In genomic region chr5:177370488-177371119, GRCh38 we compare ENCODE assay signal across 8 cellular contexts. TPM values are rescaled to one million over a fixed set of nuclear protein-coding genes. Genes with fewer than 3 reads are reported as not detected.
DNase-seq lines count a peak whose midpoint lies in the region; ATAC-seq lines count a peak whose summit lies in the region.

No MANE protein-coding gene starts in this region.

- peaks cover 57 to 77% (median 64%) of the 10 kb centered on the region in 3 donors for H3K4me1 Mint-ChIP-seq in CD8-positive, alpha-beta memory T cell
- peaks cover 70% of the 10 kb centered on the region for H3K4me1 Mint-ChIP-seq in activated CD4-positive, alpha-beta T cell treated with anti-CD3 and anti-CD28 coated beads for 36 hours
- H3K4me1 Mint-ChIP-seq in effector memory CD8-positive, alpha-beta T cell (ENCODE audit: low read depth in 2 of 2): peaks cover 35 to 50% of the 10 kb centered on the region in 2 donors

- no peak overlapping the region for H3K14ac ChIP-seq in mesenchymal stem cell (ENCODE audit: low read length in 2 of 2)

- CTCF ChIA-PET in CD8-positive, alpha-beta memory T cell (lab: Charles Lee): interaction anchor here (0.7 to 12.7 kb wide), 20 partner anchors 12 to 260 kb away, joined by 3 to 136 read pairs (median 6); partner anchors contain the start of genes LMAN2, RGS14 and SLC34A1
- CTCF ChIA-PET in activated CD4-positive, alpha-beta T cell treated with anti-CD3 and anti-CD28 coated beads for 36 hours (lab: Charles Lee): interaction anchor here (0.8 to 7.3 kb wide), 17 partner anchors 8 to 131 kb away, joined by 3 to 65 read pairs (median 6); partner anchors contain the start of genes LMAN2, PDLIM7, RGS14 and SLC34A1

- H3K27ac Mint-ChIP-seq in CD8-positive, alpha-beta memory T cell: peak overlapping the region in 3 of 8 donors; percentile 29 to 81 (median 51)
- no peak overlapping the region for H3K27ac Mint-ChIP-seq in activated CD4-positive, alpha-beta T cell treated with anti-CD3 and anti-CD28 coated beads for 36 hours
- H3K27ac Mint-ChIP-seq in effector memory CD8-positive, alpha-beta T cell: no peak overlapping the region

- no peak overlapping the region for H3K27ac ChIP-seq in CD8-positive, alpha-beta memory T cell (ENCODE audit: low read depth, low read length)
- H3K27ac ChIP-seq in mesenchymal stem cell (ENCODE audit: low read length, poor library complexity, severe bottlenecking): no peak overlapping the region

- DNase-seq in CD8-positive, alpha-beta memory T cell: peak; percentile 36 to 78 (median 50)
- DNase-seq in NCI-H187 treated with DMSO at 0.1 percent for 48 hours (lab: John Stamatoyannopoulos, UW) (peak; percentile 38), mesenchymal stem cell (peak; percentile 93), stromal cell of bone marrow (ENCODE audit: low read depth) (peak; percentile 73), AML-193 (lab: John Stamatoyannopoulos, UW) (no peak)
- DNase-seq in activated CD4-positive, alpha-beta T cell treated with anti-CD3 and anti-CD28 coated beads for 36 hours: peak; percentile 76
- DNase-seq in effector memory CD8-positive, alpha-beta T cell: peak; percentile 25 to 64 (median 63)

- H2AFZ ChIP-seq in mesenchymal stem cell (ENCODE audit: low read depth, low read length): no peak overlapping the region

- H3K4me3 Mint-ChIP-seq in CD8-positive, alpha-beta memory T cell: peak overlapping the region in 2 of 7 donors; percentile 43 to 64
- peak overlapping the region; percentile 53 for H3K4me3 Mint-ChIP-seq in activated CD4-positive, alpha-beta T cell treated with anti-CD3 and anti-CD28 coated beads for 36 hours
- H3K4me3 Mint-ChIP-seq in effector memory CD8-positive, alpha-beta T cell: peak overlapping the region in 1 of 2 donors; percentile 81

- POLR2A ChIA-PET in CD8-positive, alpha-beta memory T cell (lab: Charles Lee): interaction anchor here (1.0 to 4.1 kb wide), 9 partner anchors 13 to 85 kb away, joined by 3 to 23 read pairs (median 4); partner anchors contain the start of genes LMAN2 and RGS14
- POLR2A ChIA-PET in activated CD4-positive, alpha-beta T cell treated with anti-CD3 and anti-CD28 coated beads for 36 hours (lab: Charles Lee): interaction anchor here (0.5 to 1.0 kb wide), 4 partner anchors 10 to 201 kb away, joined by 3 read pairs; no protein-coding TSS in a partner anchor

- peak overlapping the region; percentile 38 for H2BK15ac ChIP-seq in mesenchymal stem cell (ENCODE audit: low read depth, poor library complexity, severe bottlenecking)

- H4K8ac ChIP-seq in mesenchymal stem cell (ENCODE audit: low read length): peak overlapping the region; percentile 63

- H3K9me3 ChIP-seq in CD8-positive, alpha-beta memory T cell (ENCODE audit: low read length): no peaks in the 10 kb centered on the region
- H3K9me3 ChIP-seq in mesenchymal stem cell (ENCODE audit: control insufficient read depth, low read length): no peaks in the 10 kb centered on the region

- H3K4ac ChIP-seq in mesenchymal stem cell (ENCODE audit: low read depth in 1 of 2, low read length in 2 of 2): no peak overlapping the region

- H3K79me1 ChIP-seq in mesenchymal stem cell (replicated peaks; ENCODE audit: low read length, poor library complexity, severe bottlenecking): peaks cover 10% of the 10 kb centered on the region

- H3K18ac ChIP-seq in mesenchymal stem cell (ENCODE audit: low read depth in 1 of 2, low read length in 2 of 2): no peak overlapping the region

- peaks cover 0 to 1% of the 10 kb centered on the region in 2 donors for H3K27me3 Mint-ChIP-seq in CD8-positive, alpha-beta memory T cell
- no peaks in the 10 kb centered on the region for H3K27me3 Mint-ChIP-seq in activated CD4-positive, alpha-beta T cell treated with anti-CD3 and anti-CD28 coated beads for 36 hours
- H3K27me3 Mint-ChIP-seq in effector memory CD8-positive, alpha-beta T cell: no peaks in the 10 kb centered on the region

- H4K91ac ChIP-seq in mesenchymal stem cell (ENCODE audit: low read length): no peak overlapping the region

- peak overlapping the region; percentile 60 for H3K4me2 ChIP-seq in mesenchymal stem cell (ENCODE audit: low read length, poor library complexity, severe bottlenecking)

- peaks cover 13 to 64% (median 15%) of the 10 kb centered on the region in 3 donors for H3K36me3 Mint-ChIP-seq in CD8-positive, alpha-beta memory T cell
- peaks cover 35% of the 10 kb centered on the region for H3K36me3 Mint-ChIP-seq in activated CD4-positive, alpha-beta T cell treated with anti-CD3 and anti-CD28 coated beads for 36 hours (ENCODE audit: low read depth)
- H3K36me3 Mint-ChIP-seq in effector memory CD8-positive, alpha-beta T cell (ENCODE audit: insufficient read depth): peaks cover 53% of the 10 kb centered on the region

- H3K4me1 ChIP-seq in CD8-positive, alpha-beta memory T cell (ENCODE audit: insufficient read depth, low read length): peaks cover 66% of the 10 kb centered on the region
- H3K4me1 ChIP-seq in mesenchymal stem cell (ENCODE audit: control insufficient read depth, insufficient read depth, low read depth, low read length): peaks cover 39% of the 10 kb centered on the region

- H2BK5ac ChIP-seq in mesenchymal stem cell (ENCODE audit: low read depth, low read length, poor library complexity, severe bottlenecking): no peak overlapping the region

- no peak overlapping the region for H3K9ac ChIP-seq in mesenchymal stem cell (ENCODE audit: low read length)

- no peak overlapping the region for H3K4me3 ChIP-seq in CD8-positive, alpha-beta memory T cell (ENCODE audit: low read length)
- H3K4me3 ChIP-seq in mesenchymal stem cell (ENCODE audit: insufficient read depth in 1 of 2, low read depth in 1 of 2, low read length in 2 of 2): peak overlapping the region; percentile 59 to 80

- H3K23ac ChIP-seq in mesenchymal stem cell (ENCODE audit: low read length in 2 of 2): no peak overlapping the region

- H2BK12ac ChIP-seq in mesenchymal stem cell (ENCODE audit: low read length in 2 of 2): peak overlapping the region in 1 of 2 experiments; percentile 49

- no peaks in the 10 kb centered on the region for H3K9me3 Mint-ChIP-seq in CD8-positive, alpha-beta memory T cell
- H3K9me3 Mint-ChIP-seq in activated CD4-positive, alpha-beta T cell treated with anti-CD3 and anti-CD28 coated beads for 36 hours (ENCODE audit: low read depth): no peaks in the 10 kb centered on the region
- H3K9me3 Mint-ChIP-seq in effector memory CD8-positive, alpha-beta T cell: no peaks in the 10 kb centered on the region

- peaks cover 35% of the 10 kb centered on the region for H3K36me3 ChIP-seq in CD8-positive, alpha-beta memory T cell (ENCODE audit: insufficient read depth, low read length)
- peaks cover 0 to 14% of the 10 kb centered on the region in 2 experiments for H3K36me3 ChIP-seq in mesenchymal stem cell (ENCODE audit: control insufficient read depth in 1 of 2, insufficient read depth in 2 of 2, low read depth in 1 of 2, low read length in 2 of 2)

- intact Hi-C loops in activated CD4-positive, alpha-beta T cell treated with anti-CD3 and anti-CD28 coated beads for 36 hours (cut with DNase I, micrococcal nuclease): no loop called here

- peak; percentile 66 for ATAC-seq in GM21786 (IDR thresholded peaks at IDR 0.05; ENCODE audit: unreplicated experiment)
- peak; percentile 66 for ATAC-seq in activated CD4-positive, alpha-beta T cell treated with anti-CD3 and anti-CD28 coated beads for 36 hours
- peak; percentile 73 for ATAC-seq in effector memory CD8-positive, alpha-beta T cell (replicated peaks)

- H2AK5ac ChIP-seq in mesenchymal stem cell (ENCODE audit: low read length, severe bottlenecking): peak overlapping the region; percentile 16

- H2BK120ac ChIP-seq in mesenchymal stem cell (ENCODE audit: low read depth, low read length): no peak overlapping the region

- no peaks in the 10 kb centered on the region for H3K27me3 ChIP-seq in CD8-positive, alpha-beta memory T cell (ENCODE audit: insufficient read depth, low read length, poor library complexity, severe bottlenecking)
- peaks cover 0 to 43% of the 10 kb centered on the region in 2 experiments for H3K27me3 ChIP-seq in mesenchymal stem cell (ENCODE audit: control insufficient read depth in 1 of 2, insufficient read depth in 1 of 2, low read length in 2 of 2)

- 8% methylated on average over 35 of the region's 42 CpGs for WGBS in mesenchymal stem cell

RNA-seq across cellular contexts. Expression of gene RGS14, which starts 12.9 kb away (rescaled TPM):
- total RNA-seq in CD8-positive, alpha-beta memory T cell: 10 to 100 TPM; 60.5 to 61.9 TPM
- 83.5 TPM for polyA plus RNA-seq in CD8-positive, alpha-beta memory T cell
- 10 to 100 TPM; 43.8 to 62.0 TPM for total RNA-seq in activated CD4-positive, alpha-beta T cell treated with anti-CD3 and anti-CD28 coated beads for 36 hours
- polyA plus RNA-seq in mesenchymal stem cell (2013, experiment 1 of 2): 16.7 TPM
- polyA plus RNA-seq in mesenchymal stem cell (2013, experiment 2 of 2): 15.9 TPM

RNA-seq across cellular contexts. Expression of gene SLC34A1, which starts 13.6 kb away (rescaled TPM):
- under 1 TPM in 1 of 2 experiments, not detected in 1; 0.09 TPM for total RNA-seq in CD8-positive, alpha-beta memory T cell
- 0.17 TPM for polyA plus RNA-seq in CD8-positive, alpha-beta memory T cell
- under 1 TPM in 1 of 2 experiments, not detected in 1; 0.14 TPM for total RNA-seq in activated CD4-positive, alpha-beta T cell treated with anti-CD3 and anti-CD28 coated beads for 36 hours
- polyA plus RNA-seq in mesenchymal stem cell (2013, experiment 1 of 2): not detected
- not detected for polyA plus RNA-seq in mesenchymal stem cell (2013, experiment 2 of 2)

RNA-seq across cellular contexts. Expression of gene LMAN2, which starts 19.1 kb away (rescaled TPM):
- 100 to 1,000 TPM; 112 to 126 TPM for total RNA-seq in CD8-positive, alpha-beta memory T cell
- polyA plus RNA-seq in CD8-positive, alpha-beta memory T cell: 276 TPM
- total RNA-seq in activated CD4-positive, alpha-beta T cell treated with anti-CD3 and anti-CD28 coated beads for 36 hours: 10 to 100 TPM; 74.5 to 92.1 TPM
- polyA plus RNA-seq in mesenchymal stem cell (2013, experiment 1 of 2): 296 TPM
- polyA plus RNA-seq in mesenchymal stem cell (2013, experiment 2 of 2): 279 TPM

RNA-seq across cellular contexts. Expression of gene PFN3, which starts 29.9 kb away (rescaled TPM):
- total RNA-seq in CD8-positive, alpha-beta memory T cell: not detected
- polyA plus RNA-seq in CD8-positive, alpha-beta memory T cell: not detected
- not detected for total RNA-seq in activated CD4-positive, alpha-beta T cell treated with anti-CD3 and anti-CD28 coated beads for 36 hours
- polyA plus RNA-seq in mesenchymal stem cell (2013, experiment 1 of 2): not detected
- not detected for polyA plus RNA-seq in mesenchymal stem cell (2013, experiment 2 of 2)

RNA-seq across cellular contexts. Expression of gene F12, which starts 38.8 kb away (rescaled TPM):
- 10 to 100 TPM in 1 of 2 experiments, 1 to 10 TPM in 1; 9.2 to 10.3 TPM for total RNA-seq in CD8-positive, alpha-beta memory T cell
- polyA plus RNA-seq in CD8-positive, alpha-beta memory T cell: 1.9 TPM
- 1 to 10 TPM; 3.4 to 4.9 TPM for total RNA-seq in activated CD4-positive, alpha-beta T cell treated with anti-CD3 and anti-CD28 coated beads for 36 hours
- 1.2 TPM for polyA plus RNA-seq in mesenchymal stem cell (2013, experiment 1 of 2)
- 1.3 TPM for polyA plus RNA-seq in mesenchymal stem cell (2013, experiment 2 of 2)

Comparison
In these comparisons a context has a peak if more than half of its experiments do, and no peak if none do; other contexts are left out.
1. DNase-seq: peak in CD8-positive, alpha-beta memory T cell (5 of 5), NCI-H187 treated with DMSO at 0.1 percent for 48 hours (single experiment), activated CD4-positive, alpha-beta T cell treated with anti-CD3 and anti-CD28 coated beads for 36 hours (single experiment), effector memory CD8-positive, alpha-beta T cell (3 of 3), mesenchymal stem cell (single experiment) and stromal cell of bone marrow (single experiment); none in AML-193 (0 of 2).
2. Peak in every context shown above with its lines, with median percentiles within 50 percentile points of each other: ATAC-seq.